10 cellular contexts compared by ENCODE assay signal in genomic region chr6:148367418-148368024, GRCh38. TPM values are rescaled to one million over a fixed set of nuclear protein-coding genes. Genes with fewer than 3 reads are reported as not detected.
DNase-seq lines count a peak whose midpoint lies in the region; ATAC-seq and TF ChIP-seq lines count a peak whose summit lies in the region.
"Had no signal": no experiment of that assay in that cellular context is flagged by ENCODE, and none has a peak within 500 bp of the region (broad histone marks: within the 10 kb centered on the region; RNA-seq: fewer than 3 reads in every experiment).

No MANE protein-coding gene starts in this region.

- H3K36me3 Mint-ChIP-seq in naive thymus-derived CD8-positive, alpha-beta T cell, result no peaks in the 10 kb centered on the region

- H3K36me3 ChIP-seq in ACC112 (ENCODE audit: insufficient read depth, low read length) (no peaks in the 10 kb centered on the region), brain microvascular endothelial cell (replicated peaks) (no peaks in the 10 kb centered on the region), left lung (no peaks in the 10 kb centered on the region)

- DNase-seq in brain microvascular endothelial cell (peak; percentile 51), left lung (no peak), NCI-H1694 treated with DMSO at 0.1 percent for 48 hours (lab: John Stamatoyannopoulos, UW) (no peak), NCI-H345 (lab: John Stamatoyannopoulos, UW) (no peak)
- DNase-seq in stimulated activated CD4-positive, alpha-beta T cell treated with anti-CD3 and anti-CD28 coated beads, Interleukin-4, amount 100 ng/mL, for 1 hour, result no peak
- DNase-seq in naive thymus-derived CD8-positive, alpha-beta T cell, result no peak
- DNase-seq: effector memory CD8-positive, alpha-beta T cell; NCI-H446 treated with DMSO at 0.1 percent for 48 hours had no signal

- H3K27ac ChIP-seq in ACC112 (ENCODE audit: low read depth, low read length) (peak overlapping the region; percentile 42), brain microvascular endothelial cell (peak overlapping the region; percentile 3), left lung (peak overlapping the region; percentile 51 to 76)

- H3K27me3 ChIP-seq in ACC112 (ENCODE audit: insufficient read depth, low read length) (no peaks in the 10 kb centered on the region), brain microvascular endothelial cell (replicated peaks) (no peaks in the 10 kb centered on the region), left lung (no peaks in the 10 kb centered on the region)

- POLR2A ChIA-PET in naive thymus-derived CD8-positive, alpha-beta T cell (lab: Charles Lee), result no interaction called here

- peaks cover 20 to 37% (median 26%) of the 10 kb centered on the region in 5 donors for H3K27me3 Mint-ChIP-seq in naive thymus-derived CD8-positive, alpha-beta T cell

- H3K4me3 ChIP-seq in ACC112 (ENCODE audit: low read depth, low read length) (no peak overlapping the region), brain microvascular endothelial cell (ENCODE audit: low read depth, low read length) (no peak overlapping the region), left lung (no peak overlapping the region)

- H3K79me2 ChIP-seq in ACC112 (ENCODE audit: control insufficient read depth, insufficient read depth, low read length, unreplicated experiment), result peaks cover 39% of the 10 kb centered on the region

- no peak overlapping the region for H2AFZ ChIP-seq in ACC112 (ENCODE audit: low read length, unreplicated experiment)

- H3K4me1 Mint-ChIP-seq in naive thymus-derived CD8-positive, alpha-beta T cell, result peaks cover 0 to 4% (median 1%) of the 10 kb centered on the region in 4 donors

- H3K4me1 ChIP-seq in ACC112 (ENCODE audit: control insufficient read depth, insufficient read depth, low read length, unreplicated experiment) (peaks cover 45% of the 10 kb centered on the region), left lung (peaks cover 0 to 53% of the 10 kb centered on the region in 2 donors)

- H3K9me3 ChIP-seq in left lung, result no peaks in the 10 kb centered on the region

- H3K27ac Mint-ChIP-seq in naive thymus-derived CD8-positive, alpha-beta T cell, result no peak overlapping the region
- H3K27ac Mint-ChIP-seq: effector memory CD8-positive, alpha-beta T cell had no signal

- TF ChIP-seq CTCF in brain microvascular endothelial cell (IDR thresholded peaks at IDR 0.05; ENCODE audit: low read depth, low read length, missing control alignments), result no peak
- TF ChIP-seq CTCF in left lung (IDR thresholded peaks at IDR 0.05), result no peak

- peak; percentile 51 for ATAC-seq in HG03432 (IDR thresholded peaks at IDR 0.05; ENCODE audit: unreplicated experiment)
- ATAC-seq in left lung, result peak; percentile 77
- no peak for ATAC-seq in naive thymus-derived CD8-positive, alpha-beta T cell
- ATAC-seq: effector memory CD8-positive, alpha-beta T cell had no signal

- no peak overlapping the region for H3K4me3 Mint-ChIP-seq in naive thymus-derived CD8-positive, alpha-beta T cell
- H3K4me3 Mint-ChIP-seq: effector memory CD8-positive, alpha-beta T cell had no signal

- in situ Hi-C loops in brain microvascular endothelial cell (cut with HindIII; ENCODE audit: low pct_ligation_motif_present, low sequenced_read_pairs), result no loop called here

- intact Hi-C loops in left lung (cut with DNase I), result no loop called here

- H3K9me3 Mint-ChIP-seq in naive thymus-derived CD8-positive, alpha-beta T cell, result no peaks in the 10 kb centered on the region
- H3K9me3 Mint-ChIP-seq: effector memory CD8-positive, alpha-beta T cell had no signal

RNA-seq across cellular contexts. Expression of gene SASH1, which starts 24.9 kb away (rescaled TPM):
- total RNA-seq in left lung, result 10 to 100 TPM; 51.3 to 53.5 TPM
- not detected for total RNA-seq in naive thymus-derived CD8-positive, alpha-beta T cell
- polyA plus RNA-seq in naive thymus-derived CD8-positive, alpha-beta T cell, result not detected

Comparison
In these comparisons a context has a peak if more than half of its experiments do, and no peak if none do; other contexts are left out.
1. H3K27ac ChIP-seq: peak in every context shown above with its lines; median percentile 64 in left lung; 42 in ACC112; 3 in brain microvascular endothelial cell.
2. ATAC-seq: peak in HG03432 (single experiment) and left lung (single experiment); none in naive thymus-derived CD8-positive, alpha-beta T cell (0 of 2).
3. RNA of gene SASH1, which starts 24.9 kb away (total RNA-seq): 51.3 to 53.5 TPM in left lung; not detected in naive thymus-derived CD8-positive, alpha-beta T cell; every median in the first group is over 10 times any median in the second.